ENCODE assay signal across 27 cellular contexts in genomic region chr16:5523794-5524193, GRCh38.
"Had no signal": no experiment of that assay in that cellular context is flagged by ENCODE, and none has a peak within 500 bp of the region (broad histone marks: within the 10 kb centered on the region; RNA-seq: fewer than 3 reads in every experiment).

No MANE protein-coding gene starts in this region.

- H3K27ac Mint-ChIP-seq: activated CD4-positive, alpha-beta memory T cell treated with anti-CD3 and anti-CD28 coated beads, Interleukin-2, amount 10 ng/mL, durations not matched to agents 7 days and 5 days; activated CD4-positive, alpha-beta T cell treated with anti-CD3 and anti-CD28 coated beads for 36 hours; activated naive CD4-positive, alpha-beta T cell treated with anti-CD3 and anti-CD28 coated beads for 36 hours; activated naive CD8-positive, alpha-beta T cell; activated T-helper 17 cell treated with anti-CD3 and anti-CD28 coated beads, Interleukin-2, amount 50 U/mL, for 72 hours; brain; T-cell had no signal

- H3K4me1 Mint-ChIP-seq: activated CD4-positive, alpha-beta memory T cell treated with anti-CD3 and anti-CD28 coated beads, Interleukin-2, amount 10 ng/mL, durations not matched to agents 7 days and 5 days; activated CD4-positive, alpha-beta T cell treated with anti-CD3 and anti-CD28 coated beads for 36 hours; activated T-helper 17 cell treated with anti-CD3 and anti-CD28 coated beads, Interleukin-2, amount 50 U/mL, for 72 hours; central memory CD8-positive, alpha-beta T cell; T-cell had no signal

- H3K4me3 ChIP-seq: PC-9 had no signal

- H2AFZ ChIP-seq: PC-9 had no signal

- DNase-seq: activated CD4-positive, alpha-beta memory T cell treated with anti-CD3 and anti-CD28 coated beads, Interleukin-2, amount 10 ng/mL, durations not matched to agents 7 days and 5 days; activated CD4-positive, alpha-beta T cell treated with anti-CD3 and anti-CD28 coated beads for 36 hours; activated CD4-positive, alpha-beta T cell treated with anti-CD3 and anti-CD28 coated beads, Interleukin-2, amount 50 U/mL, for 1 hour; activated gamma-delta T cell; activated naive CD4-positive, alpha-beta T cell treated with anti-CD3 and anti-CD28 coated beads for 36 hours; activated T-cell treated with anti-CD3 and anti-CD28 coated beads for 4 hours; activated T-cell treated with anti-CD3 and anti-CD28 coated beads, Interleukin-2, amount 50 U/mL, for 48 hours; amygdala; NCI-H1092; NCI-H1417; NCI-H1930; NCI-H2171; NCI-H226; NCI-H526; NCI-H774; NK-92 treated with Interleukin-12 subunit alpha and Interleukin-12 subunit beta, amount 100 ng/mL, for 24 hours; PC-9; SHP77 treated with DMSO at 0.1 percent for 48 hours; T-cell; T-helper 2 cell; T1000 had no signal

- H3K4me2 ChIP-seq: KMS-11, PC-9 had no signal

- H3K9ac ChIP-seq: KMS-11 had no signal

- ATAC-seq: activated CD4-positive, alpha-beta T cell treated with anti-CD3 and anti-CD28 coated beads for 36 hours; activated T-helper 17 cell treated with anti-CD3 and anti-CD28 coated beads, Interleukin-2, amount 50 U/mL, for 72 hours; T-cell had no signal

- H3K36me3 Mint-ChIP-seq: activated naive CD8-positive, alpha-beta T cell; brain; T-cell had no signal

- H3K4me3 Mint-ChIP-seq: activated CD4-positive, alpha-beta memory T cell treated with anti-CD3 and anti-CD28 coated beads, Interleukin-2, amount 10 ng/mL, durations not matched to agents 7 days and 5 days; activated CD4-positive, alpha-beta T cell treated with anti-CD3 and anti-CD28 coated beads for 36 hours; activated naive CD4-positive, alpha-beta T cell treated with anti-CD3 and anti-CD28 coated beads for 36 hours; activated naive CD8-positive, alpha-beta T cell; activated T-helper 17 cell treated with anti-CD3 and anti-CD28 coated beads, Interleukin-2, amount 50 U/mL, for 72 hours; brain; central memory CD8-positive, alpha-beta T cell; T-cell had no signal

- H3K27ac ChIP-seq: KMS-11, PC-9, VCaP had no signal

- H3K27me3 Mint-ChIP-seq: activated CD4-positive, alpha-beta memory T cell treated with anti-CD3 and anti-CD28 coated beads, Interleukin-2, amount 10 ng/mL, durations not matched to agents 7 days and 5 days had no signal
